ENCODE assay signal across 1 cellular context in the genomic region with DNA sequence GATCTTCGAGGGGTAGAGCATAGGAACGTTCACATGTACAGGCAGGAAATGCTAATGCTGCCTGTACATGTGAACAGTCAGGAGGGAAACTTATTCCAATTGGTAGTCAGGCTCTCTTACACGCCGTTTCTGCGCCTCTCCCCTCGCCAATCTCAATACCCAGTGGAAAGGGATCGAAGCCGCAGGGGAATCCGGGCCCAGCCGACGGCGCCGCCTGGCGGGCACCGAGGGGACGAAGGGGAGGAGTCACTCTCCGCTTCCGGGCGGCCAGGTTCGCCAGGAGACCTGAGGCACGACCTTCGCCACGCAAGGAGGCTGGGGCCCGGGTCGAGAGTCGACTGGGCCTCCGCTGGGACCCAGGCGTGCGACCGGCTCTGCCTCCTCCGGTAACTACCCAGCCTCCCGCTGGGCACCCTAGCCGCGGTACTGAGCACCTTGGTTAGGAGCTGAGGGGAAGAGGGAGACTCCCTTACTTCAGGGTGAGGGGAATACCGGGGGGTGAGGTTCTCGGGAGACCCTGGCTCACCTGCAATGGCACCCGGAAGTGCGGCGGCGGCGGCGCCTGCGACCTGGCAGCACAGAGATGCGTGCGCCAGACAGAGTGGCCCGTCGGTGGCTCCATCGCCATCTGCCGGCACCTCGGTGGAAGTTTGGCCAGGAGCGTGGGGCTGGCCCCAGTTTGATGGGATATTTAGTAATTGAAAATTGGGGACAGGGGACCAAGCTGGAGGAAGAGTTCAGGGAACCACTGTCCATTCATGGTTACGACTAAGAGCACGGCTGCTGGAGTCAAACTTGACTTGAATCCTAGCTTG.
TF ChIP-seq lines count a peak whose summit lies in the region.

TSS of gene PIGO (minus strand) at position 557 of the 815 bp plus-strand sequence. CDS start 1,026 bp downstream, outside the sequence.

TF ChIP-seq in K562, 482 proteins besides CTCF, POLR2A, EP300 and RAD21 (continued from another document and continues in another):
- TF ChIP-seq ZNF398 (CRISPR knock-in tag; IDR thresholded peaks at IDR 0.05) (no peak), NUFIP1 (IDR thresholded peaks at IDR 0.05; ENCODE audit: partially characterized antibody) (no peak), HCFC1 (IDR thresholded peaks at IDR 0.05; ENCODE audit: low read depth, low read length) (peak; percentile 68), HNRNPLL (IDR thresholded peaks at IDR 0.05; ENCODE audit: low read depth, low read length, poor library complexity, severe bottlenecking) (no peak), POLR2B (IDR thresholded peaks at IDR 0.05; ENCODE audit: low read depth, partially characterized antibody) (peak; percentile 68), YY1 (IDR thresholded peaks at IDR 0.05; ENCODE audit: borderline replicate concordance in 1 of 3, control insufficient read depth in 1 of 3, extremely low read depth in 1 of 3, insufficient read depth in 3 of 3, insufficient read length in 1 of 3, insufficient replicate concordance in 2 of 3, low read depth in 1 of 3, low read length in 2 of 3) (peak; percentile 20 to 76 (median 75)), NR1H2 (CRISPR knock-in tag; IDR thresholded peaks at IDR 0.05) (no peak), ASH1L (IDR thresholded peaks at IDR 0.05; ENCODE audit: borderline replicate concordance, low read depth, partially characterized antibody) (peak; percentile 12), ZNF507 (tag; conservative IDR thresholded peaks at IDR 0.05) (no peak), CTCFL (IDR thresholded peaks at IDR 0.05; ENCODE audit: borderline replicate concordance, insufficient read depth, low read depth, low read length, poor library complexity, severe bottlenecking) (peak; percentile 92), ZC3H4 (CRISPR knock-in tag; IDR thresholded peaks at IDR 0.05; ENCODE audit: borderline replicate concordance) (0 out of 2 replicates have a peak, but pooled peaks have one; percentile 37), ELF2 (CRISPR knock-in tag; IDR thresholded peaks at IDR 0.05) (peak; percentile 93), AFF4 (CRISPR knock-in tag; IDR thresholded peaks at IDR 0.05) (peak; percentile 41; the same call in 1 of the 2 replicates), GATAD2B (IDR thresholded peaks at IDR 0.05; ENCODE audit: borderline replicate concordance) (no peak; the same call in 1 of the 2 replicates), CXXC5 (CRISPR knock-in tag; IDR thresholded peaks at IDR 0.05) (peak; percentile 80), RBBP5 (IDR thresholded peaks at IDR 0.05; ENCODE audit: borderline replicate concordance, insufficient read depth, low read length, poor library complexity, severe bottlenecking) (peak; percentile 88), ZNF57 (CRISPR knock-in tag; IDR thresholded peaks at IDR 0.05) (no peak), NCOA6 (IDR thresholded peaks at IDR 0.05) (peak; percentile 13; the same call in 1 of the 2 replicates), MCM3 (IDR thresholded peaks at IDR 0.05) (no peak), TOE1 (IDR thresholded peaks at IDR 0.05; ENCODE audit: borderline replicate concordance) (peak; percentile 75), TOE1 (CRISPR knock-in tag; IDR thresholded peaks at IDR 0.05; ENCODE audit: borderline replicate concordance, low read depth) (no peak; the same call in 1 of the 2 replicates), E2F8 (IDR thresholded peaks at IDR 0.05; ENCODE audit: low read depth, partially characterized antibody) (peak; percentile 68), SIN3A (IDR thresholded peaks at IDR 0.05; ENCODE audit: borderline replicate concordance in 2 of 2, control insufficient read depth in 1 of 2, low read depth in 2 of 2, low read length in 2 of 2) (peak in 1 of 2 experiments; percentile 75; a peak in 1 of 4 replicates), STAT6 (CRISPR knock-in tag; IDR thresholded peaks at IDR 0.05) (no peak), DMBX1 (CRISPR knock-in tag; IDR thresholded peaks at IDR 0.05; ENCODE audit: borderline replicate concordance) (no peak), ZNF589 (CRISPR knock-in tag; IDR thresholded peaks at IDR 0.05; ENCODE audit: low read depth) (0 out of 2 replicates have a peak, but pooled peaks have one; percentile 21), SREBF2 (CRISPR knock-in tag; IDR thresholded peaks at IDR 0.05) (no peak)
- TF ChIP-seq, protein P1, sequence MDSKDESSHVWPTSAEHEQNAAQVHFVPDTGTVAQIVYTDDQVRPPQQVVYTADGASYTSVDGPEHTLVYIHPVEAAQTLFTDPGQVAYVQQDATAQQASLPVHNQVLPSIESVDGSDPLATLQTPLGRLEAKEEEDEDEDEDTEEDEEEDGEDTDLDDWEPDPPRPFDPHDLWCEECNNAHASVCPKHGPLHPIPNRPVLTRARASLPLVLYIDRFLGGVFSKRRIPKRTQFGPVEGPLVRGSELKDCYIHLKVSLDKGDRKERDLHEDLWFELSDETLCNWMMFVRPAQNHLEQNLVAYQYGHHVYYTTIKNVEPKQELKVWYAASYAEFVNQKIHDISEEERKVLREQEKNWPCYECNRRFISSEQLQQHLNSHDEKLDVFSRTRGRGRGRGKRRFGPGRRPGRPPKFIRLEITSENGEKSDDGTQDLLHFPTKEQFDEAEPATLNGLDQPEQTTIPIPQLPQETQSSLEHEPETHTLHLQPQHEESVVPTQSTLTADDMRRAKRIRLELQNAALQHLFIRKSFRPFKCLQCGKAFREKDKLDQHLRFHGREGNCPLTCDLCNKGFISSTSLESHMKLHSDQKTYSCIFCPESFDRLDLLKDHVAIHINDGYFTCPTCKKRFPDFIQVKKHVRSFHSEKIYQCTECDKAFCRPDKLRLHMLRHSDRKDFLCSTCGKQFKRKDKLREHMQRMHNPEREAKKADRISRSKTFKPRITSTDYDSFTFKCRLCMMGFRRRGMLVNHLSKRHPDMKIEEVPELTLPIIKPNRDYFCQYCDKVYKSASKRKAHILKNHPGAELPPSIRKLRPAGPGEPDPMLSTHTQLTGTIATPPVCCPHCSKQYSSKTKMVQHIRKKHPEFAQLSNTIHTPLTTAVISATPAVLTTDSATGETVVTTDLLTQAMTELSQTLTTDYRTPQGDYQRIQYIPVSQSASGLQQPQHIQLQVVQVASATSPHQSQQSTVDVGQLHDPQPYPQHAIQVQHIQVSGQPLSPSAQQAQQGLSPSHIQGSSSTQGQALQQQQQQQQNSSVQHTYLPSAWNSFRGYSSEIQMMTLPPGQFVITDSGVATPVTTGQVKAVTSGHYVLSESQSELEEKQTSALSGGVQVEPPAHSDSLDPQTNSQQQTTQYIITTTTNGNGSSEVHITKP (IDR thresholded peaks at IDR 0.05; ENCODE audit: partially characterized antibody): peak; percentile 80
- TF ChIP-seq, protein P2, sequence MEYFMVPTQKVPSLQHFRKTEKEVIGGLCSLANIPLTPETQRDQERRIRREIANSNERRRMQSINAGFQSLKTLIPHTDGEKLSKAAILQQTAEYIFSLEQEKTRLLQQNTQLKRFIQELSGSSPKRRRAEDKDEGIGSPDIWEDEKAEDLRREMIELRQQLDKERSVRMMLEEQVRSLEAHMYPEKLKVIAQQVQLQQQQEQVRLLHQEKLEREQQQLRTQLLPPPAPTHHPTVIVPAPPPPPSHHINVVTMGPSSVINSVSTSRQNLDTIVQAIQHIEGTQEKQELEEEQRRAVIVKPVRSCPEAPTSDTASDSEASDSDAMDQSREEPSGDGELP (CRISPR knock-in tag; IDR thresholded peaks at IDR 0.05; ENCODE audit: borderline replicate concordance): peak; percentile 73; the same call in 1 of the 2 replicates
